ENCODE assay signal across 8 cellular contexts in the genomic region with DNA sequence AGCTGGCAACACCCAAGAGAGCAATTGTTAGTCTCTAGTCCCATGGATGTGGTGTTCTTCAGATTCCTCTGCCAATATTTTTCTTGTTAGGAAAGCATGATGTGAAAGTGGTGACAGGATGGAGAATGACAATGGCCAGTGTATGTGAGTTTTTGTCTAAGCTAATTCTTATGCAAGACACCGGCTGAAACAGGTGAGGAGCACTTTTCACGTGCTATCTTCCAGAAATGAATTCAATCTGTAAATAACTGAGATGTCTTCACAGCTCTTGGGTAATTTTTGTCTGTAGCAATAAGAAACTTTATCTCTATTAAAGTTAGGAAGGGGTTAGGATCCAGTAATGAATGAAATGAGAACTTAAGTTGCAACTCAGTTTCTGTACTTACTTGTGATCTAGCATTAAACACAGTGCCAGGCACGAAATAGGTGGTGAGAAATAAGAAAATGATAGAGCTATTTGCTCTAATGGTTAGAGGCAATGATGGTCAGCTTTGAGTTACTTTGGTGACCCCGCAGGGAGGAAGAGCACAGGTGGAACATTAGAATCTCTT. TPM values are rescaled to one million over a fixed set of nuclear protein-coding genes. Genes with fewer than 3 reads are reported as not detected.
DNase-seq lines count a peak whose midpoint lies in the region; ATAC-seq and TF ChIP-seq lines count a peak whose summit lies in the region.

No MANE protein-coding gene starts in this region.

- no peak for TF ChIP-seq CTCF in WTC11 (IDR thresholded peaks at IDR 0.05)

- H3K4me3 ChIP-seq in iPS-11a (ENCODE audit: low read depth, low read length), result peak overlapping the region; percentile 98

- H3K9me3 Mint-ChIP-seq in WTC11, result no peaks in the 10 kb centered on the region
- no peaks in the 10 kb centered on the region for H3K9me3 Mint-ChIP-seq in stimulated activated naive B cell treated with anti-CD40 and anti-IgM and Interleukin-4, amounts not matched to agents 10 μg/mL and 1 μg/mL and 100 μg/mL, for 72 hours

- H3K27me3 Mint-ChIP-seq in WTC11 (ENCODE audit: low read depth), result peaks cover 8% of the 10 kb centered on the region
- H3K27me3 Mint-ChIP-seq in stimulated activated naive B cell treated with anti-CD40 and anti-IgM and Interleukin-4, amounts not matched to agents 10 μg/mL and 1 μg/mL and 100 μg/mL, for 72 hours, result no peaks in the 10 kb centered on the region

- POLR2A ChIA-PET in WTC11 (lab: Charles Lee), result interaction anchor here (0.6 to 1.6 kb wide), 3 partner anchors 8 to 206 kb away, joined by 3 to 5 read pairs (median 4); a partner anchor contains a TSS

- peaks cover 28% of the 10 kb centered on the region for H3K4me1 Mint-ChIP-seq in WTC11
- peaks cover 37 to 53% of the 10 kb centered on the region in 2 donors for H3K4me1 Mint-ChIP-seq in stimulated activated naive B cell treated with anti-CD40 and anti-IgM and Interleukin-4, amounts not matched to agents 10 μg/mL and 1 μg/mL and 100 μg/mL, for 72 hours

- H3K27ac Mint-ChIP-seq in WTC11, result peak overlapping the region; percentile 57
- peak overlapping the region; percentile 95 for H3K27ac Mint-ChIP-seq in stimulated activated naive B cell treated with anti-CD40 and anti-IgM and Interleukin-4, amounts not matched to agents 10 μg/mL and 1 μg/mL and 100 μg/mL, for 72 hours

- ATAC-seq in WTC11 (no peak), HG03095 (IDR thresholded peaks at IDR 0.05; ENCODE audit: unreplicated experiment) (no peak), HG02885 (IDR thresholded peaks at IDR 0.05; ENCODE audit: poor library complexity, unreplicated experiment) (no peak)
- ATAC-seq in stimulated activated naive B cell treated with anti-CD40 and anti-IgM and Interleukin-4, amounts not matched to agents 10 μg/mL and 1 μg/mL and 100 μg/mL, for 72 hours (replicated peaks), result no peak

- no peaks in the 10 kb centered on the region for H3K36me3 Mint-ChIP-seq in WTC11
- peaks cover 10 to 30% of the 10 kb centered on the region in 2 donors for H3K36me3 Mint-ChIP-seq in stimulated activated naive B cell treated with anti-CD40 and anti-IgM and Interleukin-4, amounts not matched to agents 10 μg/mL and 1 μg/mL and 100 μg/mL, for 72 hours

- peak overlapping the region; percentile 93 for H3K4me3 Mint-ChIP-seq in WTC11
- peak overlapping the region; percentile 86 to 98 for H3K4me3 Mint-ChIP-seq in stimulated activated naive B cell treated with anti-CD40 and anti-IgM and Interleukin-4, amounts not matched to agents 10 μg/mL and 1 μg/mL and 100 μg/mL, for 72 hours

- CTCF ChIA-PET in WTC11 (lab: Charles Lee), result interaction anchor here (1.1 to 2.2 kb wide), 4 partner anchors 8 to 194 kb away, joined by 3 to 9 read pairs (median 4); no protein-coding TSS in a partner anchor

- DNase-seq in DMS53 treated with DMSO at 0.1 percent for 48 hours (lab: John Stamatoyannopoulos, UW; ENCODE audit: unreplicated experiment), result peak; percentile 52
- no peak for DNase-seq in DMS53 (lab: John Stamatoyannopoulos, UW)
- no peak for DNase-seq in WTC11 (ENCODE audit: low spot score)
- DNase-seq in stimulated activated naive B cell treated with anti-CD40 and anti-IgM and Interleukin-4, amounts not matched to agents 10 μg/mL and 1 μg/mL and 100 μg/mL, for 72 hours, result no peak
- DNase-seq in globus pallidus (ENCODE audit: low spot score), result no peak

TF ChIP-seq in WTC11, 78 proteins besides CTCF, POLR2A, EP300 and RAD21:
- TF ChIP-seq, protein P1, sequence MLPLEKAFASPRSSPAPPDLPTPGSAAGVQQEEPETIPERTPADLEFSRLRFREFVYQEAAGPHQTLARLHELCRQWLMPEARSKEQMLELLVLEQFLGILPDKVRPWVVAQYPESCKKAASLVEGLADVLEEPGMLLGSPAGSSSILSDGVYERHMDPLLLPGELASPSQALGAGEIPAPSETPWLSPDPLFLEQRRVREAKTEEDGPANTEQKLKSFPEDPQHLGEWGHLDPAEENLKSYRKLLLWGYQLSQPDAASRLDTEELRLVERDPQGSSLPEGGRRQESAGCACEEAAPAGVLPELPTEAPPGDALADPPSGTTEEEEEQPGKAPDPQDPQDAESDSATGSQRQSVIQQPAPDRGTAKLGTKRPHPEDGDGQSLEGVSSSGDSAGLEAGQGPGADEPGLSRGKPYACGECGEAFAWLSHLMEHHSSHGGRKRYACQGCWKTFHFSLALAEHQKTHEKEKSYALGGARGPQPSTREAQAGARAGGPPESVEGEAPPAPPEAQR (CRISPR knock-in tag; IDR thresholded peaks at IDR 0.05), result no peak
- TF ChIP-seq GTF2I (CRISPR knock-in tag; conservative IDR thresholded peaks at IDR 0.05), result no peak
- no peak for TF ChIP-seq FOXJ3 (CRISPR knock-in tag; IDR thresholded peaks at IDR 0.05; ENCODE audit: borderline replicate concordance)
- TF ChIP-seq OVOL2 (CRISPR knock-in tag; IDR thresholded peaks at IDR 0.05; ENCODE audit: borderline replicate concordance), result no peak
- no peak for TF ChIP-seq NFE2L1 (CRISPR knock-in tag; IDR thresholded peaks at IDR 0.05)
- TF ChIP-seq ZNF121 (CRISPR knock-in tag; IDR thresholded peaks at IDR 0.05), result no peak
- TF ChIP-seq, protein P2, sequence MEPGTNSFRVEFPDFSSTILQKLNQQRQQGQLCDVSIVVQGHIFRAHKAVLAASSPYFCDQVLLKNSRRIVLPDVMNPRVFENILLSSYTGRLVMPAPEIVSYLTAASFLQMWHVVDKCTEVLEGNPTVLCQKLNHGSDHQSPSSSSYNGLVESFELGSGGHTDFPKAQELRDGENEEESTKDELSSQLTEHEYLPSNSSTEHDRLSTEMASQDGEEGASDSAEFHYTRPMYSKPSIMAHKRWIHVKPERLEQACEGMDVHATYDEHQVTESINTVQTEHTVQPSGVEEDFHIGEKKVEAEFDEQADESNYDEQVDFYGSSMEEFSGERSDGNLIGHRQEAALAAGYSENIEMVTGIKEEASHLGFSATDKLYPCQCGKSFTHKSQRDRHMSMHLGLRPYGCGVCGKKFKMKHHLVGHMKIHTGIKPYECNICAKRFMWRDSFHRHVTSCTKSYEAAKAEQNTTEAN (CRISPR knock-in tag; IDR thresholded peaks at IDR 0.05), result no peak
- no peak for TF ChIP-seq ELF4 (CRISPR knock-in tag; IDR thresholded peaks at IDR 0.05; ENCODE audit: low read depth)
- TF ChIP-seq ZNF219 (CRISPR knock-in tag; IDR thresholded peaks at IDR 0.05; ENCODE audit: borderline replicate concordance), result no peak
- no peak for TF ChIP-seq NFATC4 (CRISPR knock-in tag; IDR thresholded peaks at IDR 0.05)
- TF ChIP-seq IRF2 (CRISPR knock-in tag; IDR thresholded peaks at IDR 0.05; ENCODE audit: borderline replicate concordance, low read depth), result no peak
- TF ChIP-seq, protein P3, sequence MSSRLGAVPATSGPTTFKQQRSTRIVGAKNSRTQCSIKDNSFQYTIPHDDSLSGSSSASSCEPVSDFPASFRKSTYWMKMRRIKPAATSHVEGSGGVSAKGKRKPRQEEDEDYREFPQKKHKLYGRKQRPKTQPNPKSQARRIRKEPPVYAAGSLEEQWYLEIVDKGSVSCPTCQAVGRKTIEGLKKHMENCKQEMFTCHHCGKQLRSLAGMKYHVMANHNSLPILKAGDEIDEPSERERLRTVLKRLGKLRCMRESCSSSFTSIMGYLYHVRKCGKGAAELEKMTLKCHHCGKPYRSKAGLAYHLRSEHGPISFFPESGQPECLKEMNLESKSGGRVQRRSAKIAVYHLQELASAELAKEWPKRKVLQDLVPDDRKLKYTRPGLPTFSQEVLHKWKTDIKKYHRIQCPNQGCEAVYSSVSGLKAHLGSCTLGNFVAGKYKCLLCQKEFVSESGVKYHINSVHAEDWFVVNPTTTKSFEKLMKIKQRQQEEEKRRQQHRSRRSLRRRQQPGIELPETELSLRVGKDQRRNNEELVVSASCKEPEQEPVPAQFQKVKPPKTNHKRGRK (CRISPR knock-in tag; IDR thresholded peaks at IDR 0.05; ENCODE audit: borderline replicate concordance), result no peak
- no peak for TF ChIP-seq ZBTB21 (CRISPR knock-in tag; IDR thresholded peaks at IDR 0.05; ENCODE audit: borderline replicate concordance)

RNA-seq across cellular contexts. Expression of a gene that starts 0.7 kb away (rescaled TPM):
- total RNA-seq in WTC11 (2021), result 56.1 to 60.8 TPM (median 60.2 TPM) in 3 replicates
